ENCODE assay signal across 23 cellular contexts in genomic region chr12:109759076-109759420, GRCh38. TPM values are rescaled to one million over a fixed set of nuclear protein-coding genes. Genes with fewer than 3 reads are reported as not detected.
DNase-seq lines count a peak whose midpoint lies in the region; ATAC-seq and TF ChIP-seq lines count a peak whose summit lies in the region.
"Had no signal": no experiment of that assay in that cellular context is flagged by ENCODE, and none has a peak within 500 bp of the region (broad histone marks: within the 10 kb centered on the region; RNA-seq: fewer than 3 reads in every experiment).

No MANE protein-coding gene starts in this region.

- H3K14ac ChIP-seq in H9 (ENCODE audit: insufficient read depth, low read length) = no peak overlapping the region; the same call in 1 of the 2 replicates

- no peaks in the 10 kb centered on the region for H3K23me2 ChIP-seq in H9 (ENCODE audit: insufficient read length, low read depth, low read length, poor library complexity, severe bottlenecking)

- H4K5ac ChIP-seq in H9 (ENCODE audit: insufficient read length, low read depth, low read length) = no peak overlapping the region

- no peak overlapping the region for H2BK12ac ChIP-seq in H9 (ENCODE audit: insufficient read length, low read depth, low read length)

- ATAC-seq in body of pancreas = no peak
- ATAC-seq: esophagus mucosa had no signal

- H2BK20ac ChIP-seq in H9 (ENCODE audit: low read depth, low read length, poor library complexity, severe bottlenecking) = no peak overlapping the region

- H3K79me1 ChIP-seq in H9 (ENCODE audit: insufficient read depth, low read depth, low read length, poor library complexity, severe bottlenecking) = no peaks in the 10 kb centered on the region

- H3K36me3 ChIP-seq in body of pancreas (replicated peaks in 1 of 2; ENCODE audit: insufficient read depth in 1 of 2, low read depth in 2 of 2) = no peaks in the 10 kb centered on the region

- H3K9me3 ChIP-seq in H9 (ENCODE audit: control insufficient read depth, low read depth, low read length) = no peaks in the 10 kb centered on the region
- no peaks in the 10 kb centered on the region for H3K9me3 ChIP-seq in body of pancreas

- no peak overlapping the region for H2AK5ac ChIP-seq in H9 (ENCODE audit: insufficient read length, low read length)

- peaks cover 0 to 7% (median 3%) of the 10 kb centered on the region in 3 experiments; a peak in 3 of 7 replicates for H3K36me3 Mint-ChIP-seq in H9 (ENCODE audit: insufficient read depth in 1 of 3, low read depth in 3 of 3)

- no peak overlapping the region for H3K27ac ChIP-seq in H9 (ENCODE audit: insufficient read length, low read depth, low read length)
- no peak overlapping the region for H3K27ac ChIP-seq in body of pancreas

- no peak overlapping the region for H3K27ac Mint-ChIP-seq in H9
- H3K27ac Mint-ChIP-seq: HFFc6 had no signal

- peaks cover 6 to 7% of the 10 kb centered on the region in 2 experiments; a peak in 4 of 5 replicates for H3K9me3 Mint-ChIP-seq in H9

- TF ChIP-seq CTCF in H9 (conservative IDR thresholded peaks at IDR 0.05) (no peak), body of pancreas (IDR thresholded peaks at IDR 0.05) (no peak)

- no peak overlapping the region for H2AFZ ChIP-seq in H9 (ENCODE audit: low read length)

- H3K4me2 ChIP-seq in H9 (ENCODE audit: insufficient read depth, insufficient read length, low read length) = no peak overlapping the region

- peak; percentile 49 for DNase-seq in activated effector memory CD4-positive, alpha-beta T cell treated with anti-CD3 and anti-CD28 coated beads, Interleukin-2, amount 50 U/mL, for 16 hours
- no peak for DNase-seq in activated effector memory CD4-positive, alpha-beta T cell treated with Interleukin-2 at 50 U/mL for 16 hours
- DNase-seq in H9 = peak; percentile 32
- DNase-seq in body of pancreas = peak in 3 of 4 donors; percentile 5 to 9 (median 8)
- DNase-seq in posterior vena cava (ENCODE audit: low spot score) = peak; percentile 49
- no peak for DNase-seq in HuH-7.5 (ENCODE audit: low spot score)
- DNase-seq in UCSD-AML1 (lab: John Stamatoyannopoulos, UW; ENCODE audit: unreplicated experiment) = no peak
- DNase-seq in NCI-H1417 treated with DMSO at 0.1 percent for 48 hours (lab: John Stamatoyannopoulos, UW) = no peak
- DNase-seq: activated CD4-positive, alpha-beta T cell treated with anti-CD3 and anti-CD28 coated beads for 4 hours; activated gamma-delta T cell treated with Interleukin-2 at 50 U/mL for 16 hours; C1 segment of cervical spinal cord; cerebellar nuclear complex; effector memory CD4-positive, alpha-beta T cell; EL; HFFc6; kidney; MV-4-11; NCI-H187; NCI-H2227 treated with DMSO at 0.1 percent for 48 hours; OCI-M1; retina; SHP77 treated with DMSO at 0.1 percent for 48 hours had no signal

- intact Hi-C loops in body of pancreas (cut with DNase I) (no loop called here), posterior vena cava (cut with DNase I) (no loop called here)

- no peak overlapping the region for H3K18ac ChIP-seq in H9 (ENCODE audit: insufficient read length, low read depth, low read length)

- H2BK120ac ChIP-seq in H9 (ENCODE audit: low read depth, low read length, poor library complexity, severe bottlenecking) = no peak overlapping the region

- TF ChIP-seq POLR2A in body of pancreas (IDR thresholded peaks at IDR 0.05) = no peak

- H3K56ac ChIP-seq in H9 (ENCODE audit: insufficient read length, low read depth, low read length) = no peak overlapping the region

- no peak overlapping the region for H3K4me3 ChIP-seq in body of pancreas

- H2BK15ac ChIP-seq in H9 (ENCODE audit: low read depth, low read length) = no peak overlapping the region

- H3K4me1 Mint-ChIP-seq in H9 = peaks cover 13 to 25% of the 10 kb centered on the region in 2 experiments

- no peak overlapping the region for H3K9ac ChIP-seq in H9 (ENCODE audit: extremely low read depth, insufficient read length, low read length)

- WGBS in H9 (ENCODE audit: extremely low coverage, insufficient read length, low lambda C conversion rate) = no CpG with 5 or more reads among the region's 4 CpGs
- WGBS in body of pancreas, 2 donors = 83 to 100% methylated on average over 1 to 4 of the region's 4 CpGs

- no peaks in the 10 kb centered on the region for H3K79me2 ChIP-seq in H9 (ENCODE audit: insufficient read depth, low read length)

- H3K27me3 Mint-ChIP-seq in H9 (ENCODE audit: low read depth) = no peaks in the 10 kb centered on the region; the same call in none of the 2 replicates

- H3T11ph ChIP-seq in H9 (ENCODE audit: low read length) = no peak overlapping the region

- no peaks in the 10 kb centered on the region for H4K20me1 ChIP-seq in H9 (ENCODE audit: control insufficient read depth, insufficient read depth, insufficient read length)

- no peak overlapping the region for H4K8ac ChIP-seq in H9 (replicated peaks; ENCODE audit: insufficient read length, low read depth, low read length)

- no peak overlapping the region for H4K91ac ChIP-seq in H9 (ENCODE audit: insufficient read length, low read depth, low read length)

- H3K4me3 Mint-ChIP-seq in H9 = no peak overlapping the region
- H3K4me3 Mint-ChIP-seq: HFFc6 had no signal

- no peak overlapping the region for H3K4ac ChIP-seq in H9 (ENCODE audit: low read depth, low read length)

- no peaks in the 10 kb centered on the region for H3K27me3 ChIP-seq in H9 (ENCODE audit: insufficient read depth, low read length)
- no peaks in the 10 kb centered on the region for H3K27me3 ChIP-seq in body of pancreas

- H2BK5ac ChIP-seq in H9 (ENCODE audit: insufficient read length, low read length) = no peak overlapping the region

- H3K23ac ChIP-seq in H9 (ENCODE audit: insufficient read length, low read depth, low read length) = no peak overlapping the region

- no peaks in the 10 kb centered on the region for H3K4me1 ChIP-seq in H9 (ENCODE audit: insufficient read depth, low read length)
- H3K4me1 ChIP-seq in body of pancreas = peaks cover 24% of the 10 kb centered on the region

RNA-seq across cellular contexts. Expression of gene FAM222A, which starts 45.4 kb away (rescaled TPM):
- 2.8 and 3.2 TPM in 2 replicates for total RNA-seq in H9 (2021)
- total RNA-seq in body of pancreas = 10 to 100 TPM in 1 of 2 donors, 1 to 10 TPM in 1; 8.0 to 16.2 TPM
- total RNA-seq in posterior vena cava = under 1 TPM; 0.62 to 0.79 TPM

Comparison
In these comparisons a context has a peak if more than half of its experiments do, and no peak if none do; other contexts are left out.
1. DNase-seq: peak in activated effector memory CD4-positive, alpha-beta T cell treated with anti-CD3 and anti-CD28 coated beads, Interleukin-2, amount 50 U/mL, for 16 hours (single experiment), H9 (single experiment), body of pancreas (3 of 4) and posterior vena cava (single experiment); none in activated effector memory CD4-positive, alpha-beta T cell treated with Interleukin-2 at 50 U/mL for 16 hours (single experiment), HuH-7.5 (single experiment), UCSD-AML1 (single experiment) and NCI-H1417 treated with DMSO at 0.1 percent for 48 hours (single experiment).